ENCODE assay signal across 12 cellular contexts in genomic region chr9:14344846-14345585, GRCh38. TPM values are rescaled to one million over a fixed set of nuclear protein-coding genes. Genes with fewer than 3 reads are reported as not detected.
DNase-seq lines count a peak whose midpoint lies in the region; ATAC-seq and TF ChIP-seq lines count a peak whose summit lies in the region.
"Had no signal": no experiment of that assay in that cellular context is flagged by ENCODE, and none has a peak within 500 bp of the region (broad histone marks: within the 10 kb centered on the region; RNA-seq: fewer than 3 reads in every experiment).

No MANE protein-coding gene starts in this region.

- H4K20me1 ChIP-seq in neural progenitor cell (ENCODE audit: low read depth): peaks cover 42% of the 10 kb centered on the region

- peaks cover 28% of the 10 kb centered on the region for H3K4me1 Mint-ChIP-seq in neural progenitor cell

- TF ChIP-seq POLR2A in esophagus muscularis mucosa (IDR thresholded peaks at IDR 0.05; ENCODE audit: low read depth): no peak

- no peak overlapping the region for H2AFZ ChIP-seq in neural progenitor cell (replicated peaks)

- H3K4me3 Mint-ChIP-seq in neural progenitor cell: peak overlapping the region; percentile 86

- WGBS in heart right ventricle, 2 donors: 71 to 80% methylated on average over 14 of the region's 14 CpGs
- WGBS in esophagus muscularis mucosa: 75% methylated on average over 14 of the region's 14 CpGs

- H3K27ac Mint-ChIP-seq in neural progenitor cell: no peak overlapping the region

- no peak overlapping the region for H3K9ac ChIP-seq in neural progenitor cell

- peak overlapping the region in 5 of 10 donors; percentile 26 to 83 (median 65) for H3K4me3 ChIP-seq in heart right ventricle
- peak overlapping the region in 1 of 4 donors; percentile 66 for H3K4me3 ChIP-seq in esophagus muscularis mucosa
- H3K4me3 ChIP-seq in neural progenitor cell: peak overlapping the region; percentile 46
- no peak overlapping the region for H3K4me3 ChIP-seq in upper lobe of right lung
- H3K4me3 ChIP-seq in BE2C (ENCODE audit: low read depth, low read length): no peak overlapping the region
- H3K4me3 ChIP-seq: right lobe of liver had no signal

- no peaks in the 10 kb centered on the region for H3K9me3 ChIP-seq in heart right ventricle
- no peaks in the 10 kb centered on the region for H3K9me3 ChIP-seq in esophagus muscularis mucosa
- H3K9me3 ChIP-seq in neural progenitor cell (ENCODE audit: low read depth): no peaks in the 10 kb centered on the region
- H3K9me3 ChIP-seq in upper lobe of right lung: no peaks in the 10 kb centered on the region
- no peaks in the 10 kb centered on the region; the same call in 1 of the 2 replicates for H3K9me3 ChIP-seq in BE2C
- H3K9me3 ChIP-seq: adrenal gland, right lobe of liver had no signal

- TF ChIP-seq EP300 in esophagus muscularis mucosa (IDR thresholded peaks at IDR 0.05): no peak

- peaks cover 13 to 76% (median 49%) of the 10 kb centered on the region in 9 donors for H3K4me1 ChIP-seq in heart right ventricle
- H3K4me1 ChIP-seq in esophagus muscularis mucosa: peaks cover 39 to 95% (median 82%) of the 10 kb centered on the region in 4 donors
- H3K4me1 ChIP-seq in neural progenitor cell: peaks cover 59% of the 10 kb centered on the region
- H3K4me1 ChIP-seq in upper lobe of right lung: peaks cover 21% of the 10 kb centered on the region
- H3K4me1 ChIP-seq in BE2C: no peaks in the 10 kb centered on the region

- TF ChIP-seq CTCF in heart right ventricle (IDR thresholded peaks at IDR 0.05) (no peak), esophagus muscularis mucosa (IDR thresholded peaks at IDR 0.05) (no peak), neural progenitor cell (IDR thresholded peaks at IDR 0.05) (no peak), upper lobe of right lung (IDR thresholded peaks at IDR 0.05) (no peak), BE2C (IDR thresholded peaks at IDR 0.05; ENCODE audit: low read depth, low read length) (no peak)

- peak overlapping the region; percentile 76 for H3K4me2 ChIP-seq in neural progenitor cell

- H3K27me3 ChIP-seq in heart right ventricle: peaks cover 0 to 55% (median 0%) of the 10 kb centered on the region in 7 donors
- H3K27me3 ChIP-seq in esophagus muscularis mucosa: peaks cover 0 to 59% (median 26%) of the 10 kb centered on the region in 4 donors
- peaks cover 100% of the 10 kb centered on the region for H3K27me3 ChIP-seq in neural progenitor cell
- H3K27me3 ChIP-seq in upper lobe of right lung: peaks cover 50% of the 10 kb centered on the region
- no peaks in the 10 kb centered on the region for H3K27me3 ChIP-seq in BE2C

- peaks cover 31% of the 10 kb centered on the region for H3F3A ChIP-seq in neural progenitor cell (ENCODE audit: low read depth)

- no peak for DNase-seq in heart right ventricle
- no peak for DNase-seq in Right ventricle myocardium superior
- no peak for DNase-seq in esophagus muscularis mucosa (ENCODE audit: extremely low spot score)
- DNase-seq in neural progenitor cell (ENCODE audit: low spot score): peak; percentile 58
- no peak for DNase-seq in upper lobe of right lung
- DNase-seq in NCI-H345 (lab: John Stamatoyannopoulos, UW): no peak
- DNase-seq in BE2C: no peak
- no peak for DNase-seq in GM19240 (ENCODE audit: insufficient read length, low spot score)
- DNase-seq: adrenal gland; effector CD8-positive, alpha-beta T cell; right lobe of liver; T1000 had no signal

- H3K27me3 Mint-ChIP-seq in neural progenitor cell (ENCODE audit: insufficient read depth, low read depth): peaks cover 46% of the 10 kb centered on the region

- ATAC-seq in heart right ventricle: no peak
- ATAC-seq in Right ventricle myocardium superior (ENCODE audit: poor library complexity): no peak
- no peak for ATAC-seq in upper lobe of right lung

- no peaks in the 10 kb centered on the region for H3K79me2 ChIP-seq in neural progenitor cell (ENCODE audit: low read depth)

- no peaks in the 10 kb centered on the region for H3K36me3 Mint-ChIP-seq in neural progenitor cell

- no peaks in the 10 kb centered on the region for H3K36me3 ChIP-seq in heart right ventricle
- no peaks in the 10 kb centered on the region for H3K36me3 ChIP-seq in esophagus muscularis mucosa
- H3K36me3 ChIP-seq in neural progenitor cell: no peaks in the 10 kb centered on the region
- no peaks in the 10 kb centered on the region for H3K36me3 ChIP-seq in upper lobe of right lung
- no peaks in the 10 kb centered on the region for H3K36me3 ChIP-seq in BE2C
- H3K36me3 ChIP-seq: adrenal gland, right lobe of liver had no signal

- no peaks in the 10 kb centered on the region for H3K9me3 Mint-ChIP-seq in neural progenitor cell

- intact Hi-C loops in heart right ventricle (cut with DNase I): loop anchor here in 3 of 10 donors (2.0 to 5.0 kb wide), 2 partner anchors 33 to 314 kb away; partner anchors contain the start of gene NFIB (in 2 of the 3)
- intact Hi-C loops in Right ventricle myocardium superior (cut with DNase I): no loop called here
- intact Hi-C loops in esophagus muscularis mucosa (cut with DNase I): no loop called here
- intact Hi-C loops in upper lobe of right lung (cut with DNase I): no loop called here

- H3K27ac ChIP-seq in heart right ventricle (peak overlapping the region; percentile 58 to 98 (median 92)), esophagus muscularis mucosa (replicated peaks in 1 of 4) (peak overlapping the region; percentile 50 to 83 (median 61)), neural progenitor cell (no peak overlapping the region), upper lobe of right lung (peak overlapping the region; percentile 58)
- H3K27ac ChIP-seq: right lobe of liver had no signal

RNA-seq across cellular contexts. Expression of gene NFIB, which starts 31.1 kb away (rescaled TPM):
- total RNA-seq in heart right ventricle (100 to 1,000 TPM in 9 of 10 donors, 10 to 100 TPM in 1; 96.8 to 145 (median 126) TPM), Right ventricle myocardium superior (104 TPM), esophagus muscularis mucosa (10 to 100 TPM; 38.1 to 64.4 (median 55.8) TPM), neural progenitor cell (ENCODE audit: low replicate concordance) (0.30 and 0.40 TPM in 2 replicates), upper lobe of right lung (99.4 TPM)
- polyA plus RNA-seq in heart right ventricle: 10 to 100 TPM; 16.7 to 37.2 TPM
- 9.2 TPM for polyA plus RNA-seq in BE2C (2012; ENCODE audit: insufficient read depth, insufficient read length, low read depth)

Comparison
In these comparisons a context has a peak if more than half of its experiments do, and no peak if none do; other contexts are left out.
1. RNA of gene NFIB, which starts 31.1 kb away (total RNA-seq): 96.8 to 145 TPM in heart right ventricle, 104 TPM in Right ventricle myocardium superior (single experiment), 99.4 TPM in upper lobe of right lung (single experiment) and 38.1 to 64.4 TPM in esophagus muscularis mucosa; 0.30 to 0.40 TPM in neural progenitor cell; every median in the first group is over 10 times any median in the second.